ENCODE assay signal across 8 cellular contexts in genomic region chr10:68231916-68232315, GRCh38. TPM values are rescaled to one million over a fixed set of nuclear protein-coding genes. Genes with fewer than 3 reads are reported as not detected.
DNase-seq lines count a peak whose midpoint lies in the region; ATAC-seq, FAIRE-seq and TF ChIP-seq lines count a peak whose summit lies in the region.

Gene ATOH7, minus strand, starts transcription at chr10:68232113. Its CDS starts 436 bp downstream, at chr10:68231677.

- WGBS in stomach, 5 donors = 30 to 51% (median 39%) methylated on average over 11 of the region's 11 CpGs

- H4K20me1 ChIP-seq in keratinocyte (ENCODE audit: control insufficient read depth, extremely low read depth, insufficient read depth, low read length) = no peaks in the 10 kb centered on the region

- H3K4me1 ChIP-seq in keratinocyte (ENCODE audit: control insufficient read depth, extremely low read depth, insufficient read depth, low read length) (peaks cover 4% of the 10 kb centered on the region), stomach (peaks cover 0 to 16% (median 12%) of the 10 kb centered on the region in 4 donors)

- H3K36me3 Mint-ChIP-seq in activated naive CD8-positive, alpha-beta T cell treated with anti-CD3 and anti-CD28 coated beads, Interleukin-2, amount 10 ng/mL, durations not matched to agents 7 days and 5 days = no peaks in the 10 kb centered on the region

- no peak for FAIRE-seq in keratinocyte (lab: Jason Lieb, UNC)

- peak; percentile 35 for DNase-seq in NCI-H510A treated with DMSO at 0.1 percent for 48 hours (lab: John Stamatoyannopoulos, UW)
- DNase-seq in NCI-H510A (lab: John Stamatoyannopoulos, UW) = no peak
- DNase-seq in activated naive CD8-positive, alpha-beta T cell treated with anti-CD3 and anti-CD28 coated beads, Interleukin-2, amount 10 ng/mL, durations not matched to agents 7 days and 5 days = no peak
- DNase-seq in keratinocyte (ENCODE audit: low read depth, low spot score) = no peak
- no peak for DNase-seq in stomach
- DNase-seq in activated gamma-delta T cell (lab: John Stamatoyannopoulos, UW) = no peak

- H3K36me3 ChIP-seq in keratinocyte (ENCODE audit: control insufficient read depth in 2 of 2, extremely low read depth in 1 of 2, insufficient read depth in 2 of 2, low read length in 2 of 2) = no peaks in the 10 kb centered on the region
- H3K36me3 ChIP-seq in stomach = no peaks in the 10 kb centered on the region

- dilution Hi-C loops in keratinocyte (cut with MboI; ENCODE audit: extremely low pct_ligation_motif_present, low sequenced_read_pairs) = no loop called here

- peak within 1 kb of the TSS; percentile 98 for H2AFZ ChIP-seq in keratinocyte (ENCODE audit: control insufficient read depth, low read length)

- H3K9me3 Mint-ChIP-seq in activated naive CD8-positive, alpha-beta T cell treated with anti-CD3 and anti-CD28 coated beads, Interleukin-2, amount 10 ng/mL, durations not matched to agents 7 days and 5 days = no peaks in the 10 kb centered on the region

- H3K9ac ChIP-seq in keratinocyte (ENCODE audit: control insufficient read depth, extremely low read depth, insufficient read depth, low read length) = peak within 1 kb of the TSS; percentile 65

- TF ChIP-seq EP300 in stomach (IDR thresholded peaks at IDR 0.05) = no peak

- H3K9me1 ChIP-seq in keratinocyte (ENCODE audit: control insufficient read depth, extremely low read depth, insufficient read depth, low read length) = no peaks in the 10 kb centered on the region

- no peak within 1 kb of the TSS for H3K27ac Mint-ChIP-seq in activated naive CD8-positive, alpha-beta T cell treated with anti-CD3 and anti-CD28 coated beads, Interleukin-2, amount 10 ng/mL, durations not matched to agents 7 days and 5 days

- intact Hi-C loops in stomach (cut with DNase I; ENCODE audit: low total_unique reads) = no loop called here

- H3K79me2 ChIP-seq in keratinocyte (ENCODE audit: control insufficient read depth, insufficient read depth, low read length) = no peaks in the 10 kb centered on the region

- H3K27me3 ChIP-seq in keratinocyte (ENCODE audit: control insufficient read depth, extremely low read depth, insufficient read depth, low read length) (no peaks in the 10 kb centered on the region), stomach (peaks cover 0 to 17% (median 0%) of the 10 kb centered on the region in 3 donors)

- no peak within 1 kb of the TSS for H3K27ac ChIP-seq in keratinocyte (ENCODE audit: control insufficient read depth, insufficient read depth, low read length)
- H3K27ac ChIP-seq in stomach = peak within 1 kb of the TSS; percentile 40 to 84 (median 78)

- TF ChIP-seq CTCF in keratinocyte (optimal IDR thresholded peaks at IDR 0.05 in 1 of 3, IDR thresholded peaks at IDR 0.05 in 1 of 3, conservative IDR thresholded peaks at IDR 0.05 in 1 of 3; ENCODE audit: extremely low read depth in 1 of 3, insufficient read depth in 2 of 3, low read length in 3 of 3) = no peak
- TF ChIP-seq CTCF in stomach (IDR thresholded peaks at IDR 0.05) = no peak

- peaks cover 6% of the 10 kb centered on the region for H3K4me1 Mint-ChIP-seq in activated naive CD8-positive, alpha-beta T cell treated with anti-CD3 and anti-CD28 coated beads, Interleukin-2, amount 10 ng/mL, durations not matched to agents 7 days and 5 days

- H3K4me3 ChIP-seq in keratinocyte (ENCODE audit: control insufficient read depth in 2 of 3, extremely low read depth in 1 of 3, insufficient read depth in 2 of 3, low read depth in 1 of 3, low read length in 3 of 3) (peak within 1 kb of the TSS; percentile 49 to 70 (median 69)), stomach (peak within 1 kb of the TSS; percentile 58 to 72 (median 62))

- POLR2A ChIA-PET in activated naive CD8-positive, alpha-beta T cell treated with anti-CD3 and anti-CD28 coated beads, Interleukin-2, amount 10 ng/mL, durations not matched to agents 7 days and 5 days (lab: Charles Lee) = interaction anchor here (0.5 kb wide), 1 partner anchor 197 kb away, joined by 4 read pairs; no protein-coding TSS in a partner anchor

- no peak for ATAC-seq in activated naive CD8-positive, alpha-beta T cell treated with anti-CD3 and anti-CD28 coated beads, Interleukin-2, amount 10 ng/mL, durations not matched to agents 7 days and 5 days (ENCODE audit: low read depth)
- ATAC-seq in HG03196 (IDR thresholded peaks at IDR 0.05; ENCODE audit: unreplicated experiment) (no peak), HG03097 (IDR thresholded peaks at IDR 0.05; ENCODE audit: low FRiP score, unreplicated experiment) (no peak)

- peak within 1 kb of the TSS; percentile 80 for H3K4me2 ChIP-seq in keratinocyte (ENCODE audit: control insufficient read depth, extremely low read depth, insufficient read depth, low read depth, low read length)

- TF ChIP-seq POLR2A in stomach (IDR thresholded peaks at IDR 0.05) = no peak

- peak within 1 kb of the TSS; percentile 72 for H3K4me3 Mint-ChIP-seq in activated naive CD8-positive, alpha-beta T cell treated with anti-CD3 and anti-CD28 coated beads, Interleukin-2, amount 10 ng/mL, durations not matched to agents 7 days and 5 days

- H3K9me3 ChIP-seq in keratinocyte (ENCODE audit: control insufficient read depth, low read depth, low read length) (no peaks in the 10 kb centered on the region), stomach (no peaks in the 10 kb centered on the region)

- H3K27me3 Mint-ChIP-seq in activated naive CD8-positive, alpha-beta T cell treated with anti-CD3 and anti-CD28 coated beads, Interleukin-2, amount 10 ng/mL, durations not matched to agents 7 days and 5 days = peaks cover 47% of the 10 kb centered on the region

RNA-seq across cellular contexts. Expression of gene ATOH7, which starts in this region (rescaled TPM):
- total RNA-seq in activated naive CD8-positive, alpha-beta T cell treated with anti-CD3 and anti-CD28 coated beads, Interleukin-2, amount 10 ng/mL, durations not matched to agents 7 days and 5 days = not detected
- polyA plus RNA-seq in keratinocyte (0.04 to 0.07 TPM in 2 of 3 replicates, not detected in the other), stomach (under 1 TPM in 1 of 3 donors, not detected in 2; 0.30 TPM)
- polyA plus RNA-seq in keratinocyte (2011; ENCODE audit: low read depth) = not detected
- 0.05 TPM in 1 of 2 replicates, not detected in the other for polyA plus RNA-seq in keratinocyte (2011; cell fraction: cytosol; rRNA removed)
- polyA plus RNA-seq in keratinocyte (2011; cell fraction: nucleus; rRNA removed) = not detected in 2 replicates
- polyA plus RNA-seq in keratinocyte (2012; ENCODE audit: low replicate concordance) = 0.07 TPM in 1 of 2 replicates, not detected in the other
- polyA minus RNA-seq in keratinocyte = not detected in 3 replicates
- not detected for polyA minus RNA-seq in keratinocyte (2011; cell fraction: cytosol; rRNA and poly(A)+ RNA removed)
- not detected in 2 replicates for polyA minus RNA-seq in keratinocyte (2011; cell fraction: nucleus; rRNA and poly(A)+ RNA removed)
- not detected for total RNA-seq in stomach
